Comparison of ENCODE assay signal across 16 cellular contexts in genomic region chr20:38083338-38084048, GRCh38. TPM values are rescaled to one million over a fixed set of nuclear protein-coding genes. Genes with fewer than 3 reads are reported as not detected.
DNase-seq lines count a peak whose midpoint lies in the region; ATAC-seq and TF ChIP-seq lines count a peak whose summit lies in the region.
"Had no signal": no experiment of that assay in that cellular context is flagged by ENCODE, and none has a peak within 500 bp of the region (broad histone marks: within the 10 kb centered on the region; RNA-seq: fewer than 3 reads in every experiment).

No MANE protein-coding gene starts in this region.

- H3K27me3 ChIP-seq in SJSA1 (replicated peaks) (no peaks in the 10 kb centered on the region), mesenchymal stem cell (ENCODE audit: control insufficient read depth in 1 of 2, insufficient read depth in 1 of 2, low read length in 2 of 2) (no peaks in the 10 kb centered on the region), thoracic aorta (replicated peaks; ENCODE audit: insufficient read depth) (no peaks in the 10 kb centered on the region)

- H3K36me3 ChIP-seq in SJSA1 (peaks cover 62% of the 10 kb centered on the region), mesenchymal stem cell (ENCODE audit: control insufficient read depth in 1 of 2, insufficient read depth in 2 of 2, low read depth in 1 of 2, low read length in 2 of 2) (peaks cover 25 to 83% of the 10 kb centered on the region in 2 experiments), thoracic aorta (peaks cover 9% of the 10 kb centered on the region)

- peak; percentile 53 to 58 for DNase-seq in SJSA1 (ENCODE audit: low read depth in 1 of 2, low spot score in 2 of 2)
- DNase-seq in endothelial cell (ENCODE audit: low spot score) = no peak
- peak; percentile 77 for DNase-seq in mesenchymal stem cell
- DNase-seq in thoracic aorta (ENCODE audit: low spot score) = no peak
- DNase-seq in NCI-H128 (lab: John Stamatoyannopoulos, UW; ENCODE audit: unreplicated experiment) = no peak
- no peak for DNase-seq in EL
- no peak for DNase-seq in activated naive CD8-positive, alpha-beta T cell treated with anti-CD3 and anti-CD28 coated beads, Interleukin-2, amount 50 U/mL, for 24 hours
- DNase-seq: activated CD4-positive, alpha-beta T cell treated with anti-CD3 and anti-CD28 coated beads for 36 hours; CD4-positive, alpha-beta T cell; NCI-H1105; NCI-H345; T-cell had no signal

- H3K4me2 ChIP-seq in mesenchymal stem cell (ENCODE audit: low read length, poor library complexity, severe bottlenecking) = no peak overlapping the region

- peaks cover 8% of the 10 kb centered on the region for H3K4me1 Mint-ChIP-seq in endothelial cell (ENCODE audit: unreplicated experiment)
- peaks cover 2% of the 10 kb centered on the region for H3K4me1 Mint-ChIP-seq in activated naive CD8-positive, alpha-beta T cell treated with anti-CD3 and anti-CD28 coated beads, Interleukin-2, amount 50 U/mL, for 24 hours

- H2BK15ac ChIP-seq in mesenchymal stem cell (ENCODE audit: low read depth, poor library complexity, severe bottlenecking) = no peak overlapping the region

- H2AFZ ChIP-seq in mesenchymal stem cell (ENCODE audit: low read depth, low read length) = no peak overlapping the region

- H3K4ac ChIP-seq in mesenchymal stem cell (ENCODE audit: low read depth in 1 of 2, low read length in 2 of 2) = peak overlapping the region; percentile 36 to 95

- no peaks in the 10 kb centered on the region for H3K9me3 Mint-ChIP-seq in endothelial cell (ENCODE audit: unreplicated experiment)
- H3K9me3 Mint-ChIP-seq in activated naive CD8-positive, alpha-beta T cell treated with anti-CD3 and anti-CD28 coated beads, Interleukin-2, amount 50 U/mL, for 24 hours = peaks cover 4% of the 10 kb centered on the region
- H3K9me3 Mint-ChIP-seq: CD4-positive, alpha-beta T cell; stimulated activated naive CD8-positive, alpha-beta T cell treated with anti-CD3 and anti-CD28 coated beads, Interleukin-15, Interleukin-2, amounts not matched to agents 100 ng/mL and 50 ng/mL, for 24 hours had no signal

- WGBS in mesenchymal stem cell = 78% methylated on average over 7 of the region's 12 CpGs

- H3K23ac ChIP-seq in mesenchymal stem cell (ENCODE audit: low read length in 2 of 2) = no peak overlapping the region

- peak overlapping the region; percentile 7 to 98 for H2BK12ac ChIP-seq in mesenchymal stem cell (ENCODE audit: low read length in 2 of 2)

- H3K4me3 Mint-ChIP-seq in endothelial cell (ENCODE audit: unreplicated experiment) = no peak overlapping the region
- H3K4me3 Mint-ChIP-seq in activated naive CD8-positive, alpha-beta T cell treated with anti-CD3 and anti-CD28 coated beads, Interleukin-2, amount 50 U/mL, for 24 hours = no peak overlapping the region
- H3K4me3 Mint-ChIP-seq: activated CD4-positive, alpha-beta T cell treated with anti-CD3 and anti-CD28 coated beads for 36 hours; activated T-helper 17 cell treated with anti-CD3 and anti-CD28 coated beads, Interleukin-2, amount 50 U/mL, for 72 hours; CD4-positive, alpha-beta T cell; memory B cell; stimulated activated naive CD8-positive, alpha-beta T cell treated with anti-CD3 and anti-CD28 coated beads, Interleukin-15, Interleukin-2, amounts not matched to agents 100 ng/mL and 50 ng/mL, for 24 hours; T-cell had no signal

- H2AK5ac ChIP-seq in mesenchymal stem cell (ENCODE audit: low read length, severe bottlenecking) = no peak overlapping the region

- H4K8ac ChIP-seq in mesenchymal stem cell (ENCODE audit: low read length) = peak overlapping the region; percentile 20

- H3K9me3 ChIP-seq in SJSA1 (replicated peaks) (no peaks in the 10 kb centered on the region), mesenchymal stem cell (ENCODE audit: control insufficient read depth, low read length) (no peaks in the 10 kb centered on the region), thoracic aorta (no peaks in the 10 kb centered on the region)

- ATAC-seq in thoracic aorta (ENCODE audit: insufficient number of reproducible peaks, low FRiP score, low read depth) (no peak), GM21528 (IDR thresholded peaks at IDR 0.05; ENCODE audit: low FRiP score, unreplicated experiment) (no peak)
- ATAC-seq in activated naive CD8-positive, alpha-beta T cell treated with anti-CD3 and anti-CD28 coated beads, Interleukin-2, amount 50 U/mL, for 24 hours = no peak
- ATAC-seq: activated CD4-positive, alpha-beta T cell treated with anti-CD3 and anti-CD28 coated beads for 36 hours; activated T-helper 17 cell treated with anti-CD3 and anti-CD28 coated beads, Interleukin-2, amount 50 U/mL, for 72 hours; T-cell had no signal

- H2BK5ac ChIP-seq in mesenchymal stem cell (ENCODE audit: low read depth, low read length, poor library complexity, severe bottlenecking) = no peak overlapping the region

- H3K27me3 Mint-ChIP-seq in endothelial cell (ENCODE audit: unreplicated experiment) = peaks cover 6% of the 10 kb centered on the region
- H3K27me3 Mint-ChIP-seq in activated naive CD8-positive, alpha-beta T cell treated with anti-CD3 and anti-CD28 coated beads, Interleukin-2, amount 50 U/mL, for 24 hours = no peaks in the 10 kb centered on the region
- H3K27me3 Mint-ChIP-seq: activated CD4-positive, alpha-beta T cell treated with anti-CD3 and anti-CD28 coated beads for 36 hours; activated T-helper 17 cell treated with anti-CD3 and anti-CD28 coated beads, Interleukin-2, amount 50 U/mL, for 72 hours; CD4-positive, alpha-beta T cell; memory B cell; stimulated activated naive CD8-positive, alpha-beta T cell treated with anti-CD3 and anti-CD28 coated beads, Interleukin-15, Interleukin-2, amounts not matched to agents 100 ng/mL and 50 ng/mL, for 24 hours; T-cell had no signal

- H3K4me1 ChIP-seq in SJSA1 (replicated peaks) (peaks cover 65% of the 10 kb centered on the region), mesenchymal stem cell (ENCODE audit: control insufficient read depth, insufficient read depth, low read depth, low read length) (peaks cover 12% of the 10 kb centered on the region), thoracic aorta (ENCODE audit: control insufficient read depth in 1 of 2, low read depth in 2 of 2) (peaks cover 10 to 40% of the 10 kb centered on the region in 2 donors)

- H3K27ac ChIP-seq in SJSA1 (peak overlapping the region; percentile 92), mesenchymal stem cell (ENCODE audit: low read length, poor library complexity, severe bottlenecking) (no peak overlapping the region), thoracic aorta (peak overlapping the region; percentile 61 to 75)

- peaks cover 31% of the 10 kb centered on the region for H3K79me1 ChIP-seq in mesenchymal stem cell (replicated peaks; ENCODE audit: low read length, poor library complexity, severe bottlenecking)

- H3K27ac Mint-ChIP-seq in endothelial cell (ENCODE audit: unreplicated experiment) = peak overlapping the region; percentile 62
- H3K27ac Mint-ChIP-seq in activated naive CD8-positive, alpha-beta T cell treated with anti-CD3 and anti-CD28 coated beads, Interleukin-2, amount 50 U/mL, for 24 hours = no peak overlapping the region
- H3K27ac Mint-ChIP-seq: activated CD4-positive, alpha-beta T cell treated with anti-CD3 and anti-CD28 coated beads for 36 hours; CD4-positive, alpha-beta T cell; memory B cell; stimulated activated naive CD8-positive, alpha-beta T cell treated with anti-CD3 and anti-CD28 coated beads, Interleukin-15, Interleukin-2, amounts not matched to agents 100 ng/mL and 50 ng/mL, for 24 hours; T-cell had no signal

- H2BK120ac ChIP-seq in mesenchymal stem cell (ENCODE audit: low read depth, low read length) = peak overlapping the region; percentile 65

- H3K4me3 ChIP-seq in SJSA1 = no peak overlapping the region
- H3K4me3 ChIP-seq in mesenchymal stem cell (ENCODE audit: insufficient read depth in 1 of 2, low read depth in 1 of 2, low read length in 2 of 2) = no peak overlapping the region
- peak overlapping the region; percentile 19 for H3K4me3 ChIP-seq in thoracic aorta

- no peak overlapping the region for H3K9ac ChIP-seq in mesenchymal stem cell (ENCODE audit: low read length)

- H3K14ac ChIP-seq in mesenchymal stem cell (ENCODE audit: low read length in 2 of 2) = no peak overlapping the region

- peaks cover 54% of the 10 kb centered on the region for H3K36me3 Mint-ChIP-seq in endothelial cell (ENCODE audit: low read depth, unreplicated experiment)
- H3K36me3 Mint-ChIP-seq in activated naive CD8-positive, alpha-beta T cell treated with anti-CD3 and anti-CD28 coated beads, Interleukin-2, amount 50 U/mL, for 24 hours (ENCODE audit: low read depth) = peaks cover 40% of the 10 kb centered on the region

- TF ChIP-seq CTCF in endothelial cell (IDR thresholded peaks at IDR 0.05; ENCODE audit: unreplicated experiment) = no peak
- TF ChIP-seq CTCF in thoracic aorta (IDR thresholded peaks at IDR 0.05) = no peak

- H4K91ac ChIP-seq in mesenchymal stem cell (ENCODE audit: low read length) = peak overlapping the region; percentile 48

- peak overlapping the region; percentile 37 to 82 for H3K18ac ChIP-seq in mesenchymal stem cell (ENCODE audit: low read depth in 1 of 2, low read length in 2 of 2)

RNA-seq across cellular contexts. Expression of gene RPRD1B, which starts 49.9 kb away (rescaled TPM):
- 27.9 and 50.7 TPM in 2 replicates for total RNA-seq in SJSA1 (2014; rRNA removed; shearing (Covaris generic))
- total RNA-seq in endothelial cell (ENCODE audit: unreplicated experiment) (24.1 TPM), thoracic aorta (10 to 100 TPM; 22.3 to 77.7 TPM)
- 26.4 TPM for polyA plus RNA-seq in mesenchymal stem cell (2013, experiment 1 of 2)
- 25.9 TPM for polyA plus RNA-seq in mesenchymal stem cell (2013, experiment 2 of 2)

RNA-seq across cellular contexts. Expression of gene TTI1, which starts 50.2 kb away (rescaled TPM):
- 14.4 and 16.1 TPM in 2 replicates for total RNA-seq in SJSA1 (2014; rRNA removed; shearing (Covaris generic))
- total RNA-seq in endothelial cell (ENCODE audit: unreplicated experiment) (31.9 TPM), thoracic aorta (10 to 100 TPM; 12.2 to 20.1 TPM)
- polyA plus RNA-seq in mesenchymal stem cell (2013, experiment 1 of 2) = 7.0 TPM
- polyA plus RNA-seq in mesenchymal stem cell (2013, experiment 2 of 2) = 6.9 TPM

Comparison
In these comparisons a context has a peak if more than half of its experiments do, and no peak if none do; other contexts are left out.
1. DNase-seq: peak in SJSA1 (2 of 2) and mesenchymal stem cell (single experiment); none in endothelial cell (single experiment), thoracic aorta (single experiment), NCI-H128 (single experiment), EL (single experiment) and activated naive CD8-positive, alpha-beta T cell treated with anti-CD3 and anti-CD28 coated beads, Interleukin-2, amount 50 U/mL, for 24 hours (single experiment).